ENCODE assay signal across 7 cellular contexts in the genomic region with DNA sequence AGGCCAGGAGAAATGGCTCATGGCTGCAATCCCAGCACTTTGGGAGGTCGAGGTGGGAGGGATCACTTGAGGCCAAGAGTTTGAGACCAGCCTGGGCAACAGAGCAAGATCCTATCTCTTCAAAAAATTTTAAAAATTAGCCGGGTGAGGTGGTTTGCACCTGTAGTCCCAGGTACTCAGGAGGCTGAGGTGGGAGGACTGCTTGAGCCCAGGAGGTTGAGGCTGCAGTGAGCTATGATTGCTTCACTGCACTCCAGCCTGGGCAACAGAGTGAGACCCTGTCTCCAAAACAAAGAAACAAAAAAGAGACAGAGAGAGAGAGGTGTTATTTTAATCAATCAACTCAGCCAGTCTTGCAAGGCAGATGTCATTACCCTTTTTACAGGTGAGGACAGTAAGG. TPM values are rescaled to one million over a fixed set of nuclear protein-coding genes. Genes with fewer than 3 reads are reported as not detected.
DNase-seq lines count a peak whose midpoint lies in the region; ATAC-seq and TF ChIP-seq lines count a peak whose summit lies in the region.
"Not testable (repeated sequence)": the region's sequence is repeated elsewhere in the genome, so short reads cannot be mapped to it uniquely, and the experiment has no call there.

No MANE protein-coding gene starts in this region.

- peaks cover 38% of the 10 kb centered on the region for H3K4me1 ChIP-seq in GM23248 (ENCODE audit: insufficient read depth)
- H3K4me1 ChIP-seq in mammary epithelial cell (ENCODE audit: insufficient read depth, low read length) = peaks cover 58% of the 10 kb centered on the region
- H3K4me1 ChIP-seq in heart right ventricle = peaks cover 9 to 71% (median 52%) of the 10 kb centered on the region in 9 donors
- peaks cover 32 to 57% of the 10 kb centered on the region in 2 donors for H3K4me1 ChIP-seq in thyroid gland

- CTCF ChIA-PET in mammary epithelial cell (lab: Charles Lee; ENCODE audit: low non-redundant PET) = not testable (repeated sequence)

- not testable (repeated sequence) for TF ChIP-seq CTCF in mammary epithelial cell (conservative IDR thresholded peaks at IDR 0.05 in 1 of 2, IDR thresholded peaks at IDR 0.05 in 1 of 2; ENCODE audit: extremely low read depth in 1 of 2, insufficient read depth in 1 of 2, low read depth in 1 of 2, low read length in 2 of 2); heart right ventricle (IDR thresholded peaks at IDR 0.05); thyroid gland (IDR thresholded peaks at IDR 0.05)

- not testable (repeated sequence) for H3K9me3 ChIP-seq in GM23248 (ENCODE audit: low read depth); mammary epithelial cell (replicated peaks; ENCODE audit: insufficient read depth, low read length); heart right ventricle; thyroid gland

- peaks cover 50% of the 10 kb centered on the region for H3F3A ChIP-seq in GM23248 (ENCODE audit: insufficient read depth)

- not testable (repeated sequence) for TF ChIP-seq POLR2A in thyroid gland (IDR thresholded peaks at IDR 0.05)

- H3K36me3 ChIP-seq in GM23248 (ENCODE audit: low read depth); mammary epithelial cell (ENCODE audit: insufficient read depth, low read length); thyroid gland: not testable (repeated sequence)
- peaks cover 0 to 17% (median 0%) of the 10 kb centered on the region in 9 donors for H3K36me3 ChIP-seq in heart right ventricle

- not testable (repeated sequence) for ATAC-seq in activated naive CD4-positive, alpha-beta T cell treated with anti-CD3 and anti-CD28 coated beads, Interleukin-2, amount 50 U/mL, for 72 hours; heart right ventricle; natural killer cell treated with Interleukin-12 subunit alpha and Interleukin-12 subunit beta and Interleukin-15 and Interleukin-18, amount 100 ng/mL, for 72 hours

- in situ Hi-C loops in GM23248 (cut with MboI) = loop anchor here (5.0 kb wide), 1 partner anchor 111 kb away; no protein-coding TSS in a partner anchor
- in situ Hi-C loops in mammary epithelial cell (cut with MboI; ENCODE audit: low sequenced_read_pairs in 2 of 2) = not testable (repeated sequence)

- 92 to 94% methylated on average over 2 of the region's 2 CpGs for WGBS in GM23248 (ENCODE audit: low coverage in 1 of 2, low lambda C conversion rate in 2 of 2, missing lambda C conversion rate in 2 of 2), 2 experiments
- WGBS in mammary epithelial cell (ENCODE audit: low coverage, missing lambda C conversion rate) = 33% methylated on average over 2 of the region's 2 CpGs
- 77 to 83% methylated on average over 2 of the region's 2 CpGs for WGBS in heart right ventricle, 2 donors
- 91% methylated on average over 2 of the region's 2 CpGs for WGBS in thyroid gland, 2 donors

- not testable (repeated sequence) for H3K27me3 ChIP-seq in GM23248 (replicated peaks; ENCODE audit: insufficient read depth); mammary epithelial cell (ENCODE audit: insufficient read depth, low read length); heart right ventricle; thyroid gland

- H3K27ac ChIP-seq in GM23248 (peak overlapping the region; percentile 96), mammary epithelial cell (ENCODE audit: insufficient read depth, low read depth, low read length) (peak overlapping the region; percentile 23), heart right ventricle (peak overlapping the region in 7 of 10 donors; percentile 55 to 88 (median 61)), thyroid gland (peak overlapping the region in 2 of 3 donors; percentile 36 to 39)

- not testable (repeated sequence) for H3K27me3 Mint-ChIP-seq in activated CD4-positive, alpha-beta T cell treated with anti-CD3 and anti-CD28 coated beads, Interleukin-2, amount 10 ng/mL, durations not matched to agents 24 days and 14 days; natural killer cell treated with Interleukin-12 subunit alpha and Interleukin-12 subunit beta and Interleukin-15 and Interleukin-18, amount 100 ng/mL, for 72 hours

- peaks cover 29% of the 10 kb centered on the region for H3K36me3 Mint-ChIP-seq in activated CD4-positive, alpha-beta T cell treated with anti-CD3 and anti-CD28 coated beads, Interleukin-2, amount 10 ng/mL, durations not matched to agents 24 days and 14 days (ENCODE audit: low read depth)
- peaks cover 0 to 22% of the 10 kb centered on the region in 2 donors for H3K36me3 Mint-ChIP-seq in activated naive CD4-positive, alpha-beta T cell treated with anti-CD3 and anti-CD28 coated beads, Interleukin-2, amount 50 U/mL, for 72 hours
- H3K36me3 Mint-ChIP-seq in natural killer cell treated with Interleukin-12 subunit alpha and Interleukin-12 subunit beta and Interleukin-15 and Interleukin-18, amount 100 ng/mL, for 72 hours = not testable (repeated sequence)

- not testable (repeated sequence) for H3K4me3 Mint-ChIP-seq in activated CD4-positive, alpha-beta T cell treated with anti-CD3 and anti-CD28 coated beads, Interleukin-2, amount 10 ng/mL, durations not matched to agents 24 days and 14 days
- H3K4me3 Mint-ChIP-seq in natural killer cell treated with Interleukin-12 subunit alpha and Interleukin-12 subunit beta and Interleukin-15 and Interleukin-18, amount 100 ng/mL, for 72 hours = peak overlapping the region; percentile 54

- H2AFZ ChIP-seq in GM23248; mammary epithelial cell (ENCODE audit: low read depth, low read length): not testable (repeated sequence)

- H4K20me1 ChIP-seq in GM23248 (ENCODE audit: insufficient read depth); mammary epithelial cell (ENCODE audit: insufficient read depth, low read length): not testable (repeated sequence)

- H3K4me1 Mint-ChIP-seq in activated CD4-positive, alpha-beta T cell treated with anti-CD3 and anti-CD28 coated beads, Interleukin-2, amount 10 ng/mL, durations not matched to agents 24 days and 14 days = peaks cover 53% of the 10 kb centered on the region
- peaks cover 54 to 64% of the 10 kb centered on the region in 2 donors for H3K4me1 Mint-ChIP-seq in natural killer cell treated with Interleukin-12 subunit alpha and Interleukin-12 subunit beta and Interleukin-15 and Interleukin-18, amount 100 ng/mL, for 72 hours (ENCODE audit: low read depth in 2 of 2)

- not testable (repeated sequence) for H3K79me2 ChIP-seq in GM23248 (ENCODE audit: insufficient read depth); mammary epithelial cell (ENCODE audit: insufficient read depth, low read length)

- not testable (repeated sequence) for DNase-seq in GM23248; activated CD4-positive, alpha-beta T cell treated with anti-CD3 and anti-CD28 coated beads, Interleukin-2, amount 10 ng/mL, durations not matched to agents 24 days and 14 days; activated naive CD4-positive, alpha-beta T cell treated with anti-CD3 and anti-CD28 coated beads, Interleukin-2, amount 50 U/mL, for 72 hours (ENCODE audit: low spot score in 2 of 2); mammary epithelial cell; heart right ventricle; natural killer cell treated with Interleukin-12 subunit alpha and Interleukin-12 subunit beta and Interleukin-15 and Interleukin-18, amount 100 ng/mL, for 72 hours (ENCODE audit: low spot score); thyroid gland

- dilution Hi-C loops in mammary epithelial cell (cut with HindIII; ENCODE audit: low sequenced_read_pairs) = loop anchor here (5.0 kb wide), 1 partner anchor 71 kb away; no protein-coding TSS in a partner anchor

- not testable (repeated sequence) for H3K4me3 ChIP-seq in GM23248; mammary epithelial cell (replicated peaks in 1 of 3; ENCODE audit: insufficient read depth in 1 of 3, low read depth in 2 of 3, low read length in 3 of 3); heart right ventricle; thyroid gland (replicated peaks in 1 of 3)

- H3K4me2 ChIP-seq in GM23248 (ENCODE audit: unreplicated experiment) = peak overlapping the region; percentile 66
- H3K4me2 ChIP-seq in mammary epithelial cell (ENCODE audit: insufficient read depth, low read depth, low read length) = not testable (repeated sequence)

- peak overlapping the region; percentile 45 for H3K27ac Mint-ChIP-seq in activated CD4-positive, alpha-beta T cell treated with anti-CD3 and anti-CD28 coated beads, Interleukin-2, amount 10 ng/mL, durations not matched to agents 24 days and 14 days
- H3K27ac Mint-ChIP-seq in activated naive CD4-positive, alpha-beta T cell treated with anti-CD3 and anti-CD28 coated beads, Interleukin-2, amount 50 U/mL, for 72 hours = peak overlapping the region; percentile 18 to 32
- peak overlapping the region; percentile 100 for H3K27ac Mint-ChIP-seq in natural killer cell treated with Interleukin-12 subunit alpha and Interleukin-12 subunit beta and Interleukin-15 and Interleukin-18, amount 100 ng/mL, for 72 hours

- not testable (repeated sequence) for H3K9me2 ChIP-seq in GM23248 (ENCODE audit: insufficient read depth)

- H3K9me3 Mint-ChIP-seq in activated CD4-positive, alpha-beta T cell treated with anti-CD3 and anti-CD28 coated beads, Interleukin-2, amount 10 ng/mL, durations not matched to agents 24 days and 14 days; activated naive CD4-positive, alpha-beta T cell treated with anti-CD3 and anti-CD28 coated beads, Interleukin-2, amount 50 U/mL, for 72 hours; natural killer cell treated with Interleukin-12 subunit alpha and Interleukin-12 subunit beta and Interleukin-15 and Interleukin-18, amount 100 ng/mL, for 72 hours: not testable (repeated sequence)

- intact Hi-C loops in activated CD4-positive, alpha-beta T cell treated with anti-CD3 and anti-CD28 coated beads, Interleukin-2, amount 10 ng/mL, durations not matched to agents 24 days and 14 days (cut with micrococcal nuclease); mammary epithelial cell (cut with micrococcal nuclease): not testable (repeated sequence)
- intact Hi-C loops in heart right ventricle (cut with DNase I) = loop anchor here in 6 of 10 donors (5.0 to 10.0 kb wide), 4 partner anchors 51 to 106 kb away; partner anchors contain the start of gene SUSD6 (in 2 of the 6)
- intact Hi-C loops in thyroid gland (cut with DNase I) = loop anchor here (10.0 kb wide), 1 partner anchor 64 kb away; no protein-coding TSS in a partner anchor

- peak overlapping the region; percentile 73 for H3K9ac ChIP-seq in GM23248
- not testable (repeated sequence) for H3K9ac ChIP-seq in mammary epithelial cell (ENCODE audit: insufficient read depth, low read length)

- not testable (repeated sequence) for BruUV-seq in mammary epithelial cell (replicated peaks; lab: Mats Ljungman, UMichigan)

RNA-seq across cellular contexts. Expression of gene SRSF5, which starts 48.3 kb away (rescaled TPM):
- 112 and 125 TPM in 2 replicates for total RNA-seq in GM23248 (2014; rRNA removed; shearing (Covaris generic))
- polyA plus RNA-seq in GM23248 (2016; fragmentation: Nextera tagmentation; extraction: Ambion mirVana) (207 and 227 TPM in 2 replicates), mammary epithelial cell (148 TPM), heart right ventricle (100 to 1,000 TPM; 135 to 310 TPM)
- total RNA-seq in activated CD4-positive, alpha-beta T cell treated with anti-CD3 and anti-CD28 coated beads, Interleukin-2, amount 10 ng/mL, durations not matched to agents 24 days and 14 days = 319 and 322 TPM in 2 replicates
- 100 to 1,000 TPM; 324 to 364 TPM for total RNA-seq in activated naive CD4-positive, alpha-beta T cell treated with anti-CD3 and anti-CD28 coated beads, Interleukin-2, amount 50 U/mL, for 72 hours
- total RNA-seq in mammary epithelial cell (100 to 1,000 TPM; 125 to 257 TPM), heart right ventricle (100 to 1,000 TPM; 149 to 221 (median 173) TPM), thyroid gland (100 to 1,000 TPM; 326 to 969 (median 539) TPM)
- polyA minus RNA-seq in mammary epithelial cell = 159 TPM
- 100 to 1,000 TPM; 317 to 354 TPM for total RNA-seq in natural killer cell treated with Interleukin-12 subunit alpha and Interleukin-12 subunit beta and Interleukin-15 and Interleukin-18, amount 100 ng/mL, for 72 hours

Comparison
In these comparisons a context has a peak if more than half of its experiments do, and no peak if none do; other contexts are left out.
1. H3K27ac ChIP-seq: peak in every context shown above with its lines; median percentile 96 in GM23248; 61 in heart right ventricle; 38 in thyroid gland; 23 in mammary epithelial cell.
2. H3K27ac Mint-ChIP-seq: peak in every context shown above with its lines; median percentile 100 in natural killer cell treated with Interleukin-12 subunit alpha and Interleukin-12 subunit beta and Interleukin-15 and Interleukin-18, amount 100 ng/mL, for 72 hours; 45 in activated CD4-positive, alpha-beta T cell treated with anti-CD3 and anti-CD28 coated beads, Interleukin-2, amount 10 ng/mL, durations not matched to agents 24 days and 14 days; 25 in activated naive CD4-positive, alpha-beta T cell treated with anti-CD3 and anti-CD28 coated beads, Interleukin-2, amount 50 U/mL, for 72 hours.